Comparison of ENCODE assay signal across 1 cellular context in genomic region chr22:46756097-46756496, GRCh38.
TF ChIP-seq lines count a peak whose summit lies in the region.

No MANE protein-coding gene starts in this region.

TF ChIP-seq in HepG2, 621 proteins besides CTCF, POLR2A, EP300 and RAD21:
- TF ChIP-seq ZFP36 (IDR thresholded peaks at IDR 0.05; ENCODE audit: borderline replicate concordance, low read depth, low read length, partially characterized antibody) (peak; percentile 37), TBP (CRISPR knock-in tag; IDR thresholded peaks at IDR 0.05) (no peak)
